In the genomic region with DNA sequence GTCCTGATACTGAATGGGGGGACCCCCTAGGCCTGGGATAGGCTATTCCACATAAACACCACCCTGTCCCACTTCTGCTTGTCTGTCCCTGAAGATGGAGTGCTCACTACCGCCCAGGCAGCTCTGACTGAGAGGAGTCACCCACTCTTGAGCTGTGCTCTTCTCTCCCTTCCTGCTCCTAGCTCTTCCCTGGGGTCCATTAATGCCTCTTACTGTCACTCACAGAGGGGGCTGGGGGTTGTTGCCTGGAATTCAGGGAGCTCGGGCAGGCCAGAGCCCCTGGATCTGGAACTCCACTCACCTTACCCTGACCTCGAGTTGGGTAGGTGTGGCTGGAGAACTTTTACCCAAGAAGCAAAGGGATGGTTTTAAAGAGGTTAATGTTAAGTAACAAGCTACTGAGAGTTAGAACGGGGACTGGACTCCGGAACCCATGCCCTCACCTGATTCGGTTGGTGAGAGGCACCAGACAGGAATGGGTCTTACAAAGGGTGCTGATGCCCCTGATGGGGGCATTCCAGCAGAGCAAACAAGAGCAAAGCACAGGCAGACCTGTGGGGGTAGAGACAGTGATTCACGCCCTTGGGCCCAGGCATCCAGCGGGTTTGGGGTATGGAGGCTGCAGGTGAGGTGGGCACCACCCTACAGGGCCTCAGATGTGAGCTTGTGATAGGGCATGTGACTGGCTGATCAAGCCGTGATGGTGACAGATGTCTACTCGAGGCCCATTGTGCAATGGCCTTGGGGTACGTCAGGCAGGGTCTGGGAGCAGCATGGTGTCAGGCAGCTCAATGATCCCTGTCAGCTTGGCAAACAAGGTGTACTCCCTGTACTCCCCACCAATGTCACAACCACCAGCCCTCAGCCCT, we compare ENCODE assay signal across 1 cellular context.
TF ChIP-seq lines count a peak whose summit lies in the region.

No MANE protein-coding gene starts in this region.

TF ChIP-seq in GM12891, 5 proteins besides CTCF, POLR2A, EP300 and RAD21:
- TF ChIP-seq POU2F2 (IDR thresholded peaks at IDR 0.05; ENCODE audit: low read depth, low read length) = no peak
- TF ChIP-seq SPI1 (IDR thresholded peaks at IDR 0.05; ENCODE audit: low read depth, low read length) = no peak
- TF ChIP-seq TAF1 (IDR thresholded peaks at IDR 0.05; ENCODE audit: low read depth, low read length) = no peak
- TF ChIP-seq POLR2AphosphoS5 (IDR thresholded peaks at IDR 0.05; ENCODE audit: low read depth, low read length) = no peak
- no peak for TF ChIP-seq PAX5 (IDR thresholded peaks at IDR 0.05; ENCODE audit: insufficient read depth, low read length, severe bottlenecking)
TF ChIP-seq in GM12891: peak in this region for 0.
